In the genomic region with DNA sequence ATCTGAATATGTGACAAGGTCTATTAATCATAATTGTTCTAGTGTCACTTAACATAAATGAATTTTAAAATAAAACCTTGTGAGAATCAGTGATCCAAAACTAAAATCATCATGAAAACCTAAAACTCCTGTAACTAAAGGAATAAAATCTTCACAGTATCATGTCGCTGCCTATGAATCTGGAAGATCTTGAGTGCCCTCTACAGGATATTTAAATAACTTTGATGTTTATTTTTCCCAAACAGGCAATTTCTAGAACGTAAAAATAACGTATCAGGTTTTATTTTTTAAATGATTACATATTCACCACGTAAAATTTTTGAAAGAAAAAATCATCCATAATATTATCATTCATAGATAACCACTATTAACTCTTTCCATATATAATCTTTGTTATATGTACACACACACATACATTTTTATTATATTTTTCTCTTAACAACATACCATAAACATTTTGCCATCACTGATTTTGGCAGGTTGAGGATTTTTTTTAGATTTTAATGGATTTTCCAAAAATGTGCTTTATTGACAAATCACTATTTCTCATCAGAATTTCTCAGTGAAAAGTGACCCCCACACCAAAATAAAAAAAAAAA, we compare ENCODE assay signal across 8 cellular contexts.
DNase-seq lines count a peak whose midpoint lies in the region; ATAC-seq and TF ChIP-seq lines count a peak whose summit lies in the region.

No MANE protein-coding gene starts in this region.

- no peak for DNase-seq in AG04449 (ENCODE audit: low read depth, low spot score)
- peak; percentile 51 for DNase-seq in NCI-H1694 treated with DMSO at 0.1 percent for 48 hours (lab: John Stamatoyannopoulos, UW)
- no peak for DNase-seq in right lobe of liver
- no peak for DNase-seq in activated effector memory CD4-positive, alpha-beta T cell treated with Interleukin-2 at 50 U/mL for 16 hours

- no peak overlapping the region for H3K4me3 ChIP-seq in AG04449 (ENCODE audit: low read depth, low read length)
- no peak overlapping the region for H3K4me3 ChIP-seq in GM12875 (ENCODE audit: low read depth, low read length)
- H3K4me3 ChIP-seq in right lobe of liver, result no peak overlapping the region

- H3K4me1 Mint-ChIP-seq in brain, result peaks cover 12% of the 10 kb centered on the region

- POLR2A ChIA-PET in AG04449 (lab: Yijun Ruan, JAX), result no interaction called here

- H3K36me3 Mint-ChIP-seq in brain, result no peaks in the 10 kb centered on the region

- H3K9me3 ChIP-seq in right lobe of liver, result no peaks in the 10 kb centered on the region

- no peaks in the 10 kb centered on the region for H3K27me3 Mint-ChIP-seq in brain

- H3K4me3 Mint-ChIP-seq in brain, result no peak overlapping the region

- TF ChIP-seq POLR2A in right lobe of liver (IDR thresholded peaks at IDR 0.05), result no peak

- no peaks in the 10 kb centered on the region for H3K4me1 ChIP-seq in right lobe of liver

- no peaks in the 10 kb centered on the region for H3K27me3 ChIP-seq in right lobe of liver

- CTCF ChIA-PET in AG04449 (lab: Yijun Ruan, JAX), result interaction anchor here (0.7 to 5.1 kb wide), 27 partner anchors 9 to 540 kb away, joined by 3 to 40 read pairs (median 4); no protein-coding TSS in a partner anchor

- ATAC-seq in right lobe of liver (peak; percentile 43 to 63 (median 56)), GM18861 (IDR thresholded peaks at IDR 0.05; ENCODE audit: unreplicated experiment) (no peak), HG03039 (IDR thresholded peaks at IDR 0.05; ENCODE audit: unreplicated experiment) (no peak)

- TF ChIP-seq CTCF in AG04449 (IDR thresholded peaks at IDR 0.05; ENCODE audit: insufficient read depth, low read length, missing control alignments) (peak; percentile 29), GM12875 (IDR thresholded peaks at IDR 0.05; ENCODE audit: borderline replicate concordance, insufficient read depth, low read depth, low read length) (peak; percentile 24; the same call in 1 of the 2 replicates), brain (conservative IDR thresholded peaks at IDR 0.05) (peak; percentile 76 to 85), right lobe of liver (IDR thresholded peaks at IDR 0.05) (peak; percentile 34 to 62 (median 60))

- intact Hi-C loops in right lobe of liver (cut with DNase I), result no loop called here

- 2% methylated on average over 4 of the region's 4 CpGs for WGBS in right lobe of liver (ENCODE audit: insufficient coverage, low coverage, low lambda C conversion rate, missing lambda C conversion rate)

- no peak overlapping the region for H3K27ac ChIP-seq in right lobe of liver

- no peak overlapping the region for H3K27ac Mint-ChIP-seq in brain

- H3K36me3 ChIP-seq in right lobe of liver, result no peaks in the 10 kb centered on the region

- H3K9me3 Mint-ChIP-seq in brain, result no peaks in the 10 kb centered on the region

Comparison
In these comparisons a context has a peak if more than half of its experiments do, and no peak if none do; other contexts are left out.
1. CTCF ChIP-seq: peak in every context shown above with its lines; median percentile 80 in brain; 60 in right lobe of liver; 29 in AG04449; 24 in GM12875.
2. ATAC-seq: peak in right lobe of liver (4 of 4); none in GM18861 (single experiment) and HG03039 (single experiment).